In genomic region chr13:18279971-18280370, GRCh38 we compare ENCODE assay signal across 7 cellular contexts.
DNase-seq lines count a peak whose midpoint lies in the region; ATAC-seq, FAIRE-seq and TF ChIP-seq lines count a peak whose summit lies in the region.
"Not testable (repeated sequence)": the region's sequence is repeated elsewhere in the genome, so short reads cannot be mapped to it uniquely, and the experiment has no call there.

No MANE protein-coding gene starts in this region.

- not testable (repeated sequence) for TF ChIP-seq POLR2A in H54 (IDR thresholded peaks at IDR 0.05; ENCODE audit: low read depth, low read length)

- peak; percentile 47 for DNase-seq in H54 (ENCODE audit: insufficient read length, low spot score)
- DNase-seq in MG63 = peak; percentile 72
- DNase-seq in RPMI7951 (ENCODE audit: low read depth) = peak; percentile 83
- peak; percentile 10 for DNase-seq in activated CD4-positive, alpha-beta T cell treated with anti-CD3 and anti-CD28 coated beads for 36 hours
- DNase-seq in MCF 10A (ENCODE audit: unreplicated experiment) = peak; percentile 69
- peak; percentile 7 for DNase-seq in iris pigment epithelial cell (ENCODE audit: low read depth)
- DNase-seq in mucosa of gallbladder (ENCODE audit: low spot score) = peak; percentile 90

- POLR2A ChIA-PET in activated CD4-positive, alpha-beta T cell treated with anti-CD3 and anti-CD28 coated beads for 36 hours (lab: Charles Lee); MCF 10A (lab: Yijun Ruan, JAX): not testable (repeated sequence)

- FAIRE-seq in H54 (lab: Jason Lieb, UNC) = not testable (repeated sequence)

- H3K36me3 ChIP-seq in MG63 = not testable (repeated sequence)

- not testable (repeated sequence) for H3K27me3 ChIP-seq in MG63

- not testable (repeated sequence) for H3K9me3 ChIP-seq in MG63

- intact Hi-C loops in activated CD4-positive, alpha-beta T cell treated with anti-CD3 and anti-CD28 coated beads for 36 hours (cut with DNase I, micrococcal nuclease); MCF 10A (cut with micrococcal nuclease): not testable (repeated sequence)

- H3K36me3 Mint-ChIP-seq in activated CD4-positive, alpha-beta T cell treated with anti-CD3 and anti-CD28 coated beads for 36 hours (ENCODE audit: low read depth); MCF 10A (ENCODE audit: insufficient read depth, unreplicated experiment): not testable (repeated sequence)

- not testable (repeated sequence) for H3K9me3 Mint-ChIP-seq in activated CD4-positive, alpha-beta T cell treated with anti-CD3 and anti-CD28 coated beads for 36 hours (ENCODE audit: low read depth)
- H3K9me3 Mint-ChIP-seq in MCF 10A (ENCODE audit: unreplicated experiment) = peaks cover 17% of the 10 kb centered on the region

- not testable (repeated sequence) for BruUV-seq in MCF 10A (replicated peaks; lab: Mats Ljungman, UMichigan)

- not testable (repeated sequence) for H3K27me3 Mint-ChIP-seq in activated CD4-positive, alpha-beta T cell treated with anti-CD3 and anti-CD28 coated beads for 36 hours; MCF 10A (ENCODE audit: insufficient read depth, unreplicated experiment)

- H3K27ac Mint-ChIP-seq in activated CD4-positive, alpha-beta T cell treated with anti-CD3 and anti-CD28 coated beads for 36 hours; MCF 10A (ENCODE audit: low read depth, unreplicated experiment): not testable (repeated sequence)

- peak; percentile 23 for ATAC-seq in activated CD4-positive, alpha-beta T cell treated with anti-CD3 and anti-CD28 coated beads for 36 hours

- CTCF ChIA-PET in activated CD4-positive, alpha-beta T cell treated with anti-CD3 and anti-CD28 coated beads for 36 hours (lab: Charles Lee); MCF 10A (lab: Yijun Ruan, JAX): not testable (repeated sequence)

- not testable (repeated sequence) for TF ChIP-seq CTCF in MCF 10A (IDR thresholded peaks at IDR 0.05; ENCODE audit: unreplicated experiment)

- H3K4me3 Mint-ChIP-seq in activated CD4-positive, alpha-beta T cell treated with anti-CD3 and anti-CD28 coated beads for 36 hours; MCF 10A (ENCODE audit: unreplicated experiment): not testable (repeated sequence)

- H3K4me1 Mint-ChIP-seq in activated CD4-positive, alpha-beta T cell treated with anti-CD3 and anti-CD28 coated beads for 36 hours; MCF 10A (ENCODE audit: insufficient read depth, unreplicated experiment): not testable (repeated sequence)

- H3K4me3 ChIP-seq in MG63 = not testable (repeated sequence)

Comparison
In these comparisons a context has a peak if more than half of its experiments do, and no peak if none do; other contexts are left out.
1. DNase-seq: peak in every context shown above with its lines; median percentile 90 in mucosa of gallbladder; 83 in RPMI7951; 72 in MG63; 69 in MCF 10A; 47 in H54; 10 in activated CD4-positive, alpha-beta T cell treated with anti-CD3 and anti-CD28 coated beads for 36 hours; 7 in iris pigment epithelial cell.